Comparison of ENCODE assay signal across 19 cellular contexts in the genomic region with DNA sequence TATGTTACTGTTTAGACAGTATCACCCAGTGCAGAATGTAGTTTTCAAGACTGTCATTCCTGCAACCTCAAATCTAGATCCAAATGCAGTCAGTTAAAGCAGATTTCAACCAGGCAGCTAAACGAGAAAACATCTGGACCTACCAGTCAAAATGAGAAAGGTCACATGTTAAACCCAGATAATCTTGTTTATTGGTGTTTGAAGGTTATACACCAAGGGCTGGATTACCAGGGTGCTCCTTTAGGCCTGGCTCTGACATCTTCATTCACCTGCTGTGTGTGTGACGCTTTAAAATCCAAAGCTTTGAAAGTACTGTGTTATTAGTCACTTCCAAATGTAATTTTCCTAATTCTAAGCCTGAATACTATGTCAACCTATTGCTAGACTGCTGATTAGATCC. TPM values are rescaled to one million over a fixed set of nuclear protein-coding genes. Genes with fewer than 3 reads are reported as not detected.
DNase-seq lines count a peak whose midpoint lies in the region; ATAC-seq and TF ChIP-seq lines count a peak whose summit lies in the region.
"Had no signal": no experiment of that assay in that cellular context is flagged by ENCODE, and none has a peak within 500 bp of the region (broad histone marks: within the 10 kb centered on the region; RNA-seq: fewer than 3 reads in every experiment).

No MANE protein-coding gene starts in this region.

- H4K20me1 ChIP-seq in KMS-11 (ENCODE audit: insufficient read depth), result no peaks in the 10 kb centered on the region

- H2AFZ ChIP-seq in KMS-11 (ENCODE audit: low read depth), result no peak overlapping the region

- POLR2A ChIA-PET in naive thymus-derived CD8-positive, alpha-beta T cell (lab: Charles Lee), result no interaction called here
- POLR2A ChIA-PET in activated CD4-positive, alpha-beta memory T cell treated with anti-CD3 and anti-CD28 coated beads, Interleukin-2, amount 10 ng/mL, durations not matched to agents 7 days and 5 days (lab: Charles Lee), result interaction anchor here (2.6 kb wide), 1 partner anchor 16 kb away, joined by 8 read pairs; no protein-coding TSS in a partner anchor

- TF ChIP-seq CTCF in Calu3 (IDR thresholded peaks at IDR 0.05; ENCODE audit: unreplicated experiment) (no peak), KMS-11 (conservative IDR thresholded peaks at IDR 0.05; ENCODE audit: low read depth, low read length) (no peak), VCaP (conservative IDR thresholded peaks at IDR 0.05) (no peak), brain microvascular endothelial cell (IDR thresholded peaks at IDR 0.05; ENCODE audit: low read depth, low read length, missing control alignments) (no peak)

- H3K27me3 ChIP-seq in KMS-11 (ENCODE audit: insufficient read depth, low read depth) (no peaks in the 10 kb centered on the region), brain microvascular endothelial cell (replicated peaks) (peaks cover 25% of the 10 kb centered on the region)

- H3K27me3 Mint-ChIP-seq in Calu3 (ENCODE audit: unreplicated experiment), result no peaks in the 10 kb centered on the region
- no peaks in the 10 kb centered on the region for H3K27me3 Mint-ChIP-seq in naive thymus-derived CD8-positive, alpha-beta T cell
- H3K27me3 Mint-ChIP-seq in activated CD4-positive, alpha-beta memory T cell treated with anti-CD3 and anti-CD28 coated beads, Interleukin-2, amount 10 ng/mL, durations not matched to agents 7 days and 5 days, result no peaks in the 10 kb centered on the region
- H3K27me3 Mint-ChIP-seq: CD4-positive, alpha-beta memory T cell had no signal

- peaks cover 37% of the 10 kb centered on the region for H3K4me1 Mint-ChIP-seq in Calu3 (ENCODE audit: low read depth, unreplicated experiment)
- peaks cover 37 to 87% (median 80%) of the 10 kb centered on the region in 4 donors for H3K4me1 Mint-ChIP-seq in naive thymus-derived CD8-positive, alpha-beta T cell
- peaks cover 54% of the 10 kb centered on the region for H3K4me1 Mint-ChIP-seq in activated CD4-positive, alpha-beta memory T cell treated with anti-CD3 and anti-CD28 coated beads, Interleukin-2, amount 10 ng/mL, durations not matched to agents 7 days and 5 days

- H3K36me3 ChIP-seq in KMS-11 (ENCODE audit: insufficient read depth), result no peaks in the 10 kb centered on the region
- no peaks in the 10 kb centered on the region for H3K36me3 ChIP-seq in brain microvascular endothelial cell (replicated peaks)
- H3K36me3 ChIP-seq: SJCRH30 had no signal

- peaks cover 95% of the 10 kb centered on the region for H3K4me1 ChIP-seq in KMS-11 (ENCODE audit: low read depth, poor library complexity, severe bottlenecking)

- no peak overlapping the region for H3K27ac Mint-ChIP-seq in Calu3 (ENCODE audit: unreplicated experiment)
- H3K27ac Mint-ChIP-seq in naive thymus-derived CD8-positive, alpha-beta T cell, result peak overlapping the region in 7 of 10 donors; percentile 34 to 97 (median 68)
- no peak overlapping the region for H3K27ac Mint-ChIP-seq in activated CD4-positive, alpha-beta memory T cell treated with anti-CD3 and anti-CD28 coated beads, Interleukin-2, amount 10 ng/mL, durations not matched to agents 7 days and 5 days

- no peak overlapping the region for H3K4me3 ChIP-seq in KMS-11 (IDR thresholded peaks at IDR 0.05; ENCODE audit: insufficient read depth, low read depth, low read length)
- no peak overlapping the region for H3K4me3 ChIP-seq in brain microvascular endothelial cell (ENCODE audit: low read depth, low read length)
- H3K4me3 ChIP-seq: SJCRH30 had no signal

- no peak for ATAC-seq in naive thymus-derived CD8-positive, alpha-beta T cell
- no peak for ATAC-seq in HG03521 (IDR thresholded peaks at IDR 0.05; ENCODE audit: unreplicated experiment)
- ATAC-seq in GM18868 (IDR thresholded peaks at IDR 0.05; ENCODE audit: unreplicated experiment), result no peak

- H3K27ac ChIP-seq in KMS-11 (peak overlapping the region; percentile 76), VCaP (0 out of 2 replicates have a peak overlapping the region, but pooled peaks have one; percentile 1), brain microvascular endothelial cell (no peak overlapping the region)
- H3K27ac ChIP-seq: SJCRH30 had no signal

- no TSS peak for BruUV-seq in Calu3 (replicated peaks; lab: Mats Ljungman, UMichigan)

- H3K36me3 Mint-ChIP-seq in Calu3 (ENCODE audit: insufficient read depth, unreplicated experiment), result peaks cover 6% of the 10 kb centered on the region
- peaks cover 0 to 43% (median 20%) of the 10 kb centered on the region in 3 donors for H3K36me3 Mint-ChIP-seq in naive thymus-derived CD8-positive, alpha-beta T cell
- peaks cover 32% of the 10 kb centered on the region for H3K36me3 Mint-ChIP-seq in activated CD4-positive, alpha-beta memory T cell treated with anti-CD3 and anti-CD28 coated beads, Interleukin-2, amount 10 ng/mL, durations not matched to agents 7 days and 5 days (ENCODE audit: low read depth)

- CTCF ChIA-PET in Calu3 (lab: Charles Lee), result interaction anchor here (0.6 to 23.0 kb wide), 54 partner anchors 5 to 803 kb away, joined by 3 to 1210 read pairs (median 26); a partner anchor contains a TSS
- CTCF ChIA-PET in activated CD4-positive, alpha-beta memory T cell treated with anti-CD3 and anti-CD28 coated beads, Interleukin-2, amount 10 ng/mL, durations not matched to agents 7 days and 5 days (lab: Charles Lee), result interaction anchor here (0.6 kb wide), 1 partner anchor 45 kb away, joined by 3 read pairs; no protein-coding TSS in a partner anchor

- no peak overlapping the region for H3K4me3 Mint-ChIP-seq in Calu3 (ENCODE audit: low read depth, unreplicated experiment)
- no peak overlapping the region for H3K4me3 Mint-ChIP-seq in naive thymus-derived CD8-positive, alpha-beta T cell
- H3K4me3 Mint-ChIP-seq in activated CD4-positive, alpha-beta memory T cell treated with anti-CD3 and anti-CD28 coated beads, Interleukin-2, amount 10 ng/mL, durations not matched to agents 7 days and 5 days, result no peak overlapping the region
- H3K4me3 Mint-ChIP-seq: CD4-positive, alpha-beta memory T cell had no signal

- peak overlapping the region; percentile 55 for H3K4me2 ChIP-seq in KMS-11

- intact Hi-C loops in Calu3 (cut with micrococcal nuclease; ENCODE audit: unreplicated experiment), result no loop called here

- H3K79me2 ChIP-seq in KMS-11 (ENCODE audit: insufficient read depth, low read depth), result peaks cover 86% of the 10 kb centered on the region

- H3K9ac ChIP-seq in KMS-11, result peak overlapping the region; percentile 22; the same call in 1 of the 2 replicates

- peaks cover 3% of the 10 kb centered on the region for H3K9me3 Mint-ChIP-seq in Calu3 (ENCODE audit: low read depth, unreplicated experiment)
- no peaks in the 10 kb centered on the region for H3K9me3 Mint-ChIP-seq in naive thymus-derived CD8-positive, alpha-beta T cell
- no peaks in the 10 kb centered on the region for H3K9me3 Mint-ChIP-seq in activated CD4-positive, alpha-beta memory T cell treated with anti-CD3 and anti-CD28 coated beads, Interleukin-2, amount 10 ng/mL, durations not matched to agents 7 days and 5 days
- H3K9me3 Mint-ChIP-seq: CD4-positive, alpha-beta memory T cell had no signal

- in situ Hi-C loops in brain microvascular endothelial cell (cut with HindIII; ENCODE audit: low pct_ligation_motif_present, low sequenced_read_pairs), result no loop called here

- DNase-seq in Calu3, result peak; percentile 72
- DNase-seq in naive thymus-derived CD8-positive, alpha-beta T cell, result no peak
- no peak for DNase-seq in activated CD4-positive, alpha-beta memory T cell treated with anti-CD3 and anti-CD28 coated beads, Interleukin-2, amount 10 ng/mL, durations not matched to agents 7 days and 5 days
- DNase-seq in brain microvascular endothelial cell, result no peak
- DNase-seq: ACHN; CD4-positive, alpha-beta memory T cell; HCEC 1CT; NCI-H1105; NCI-H187; NCI-H446; RPMI8226; SJCRH30 had no signal

RNA-seq across cellular contexts. Expression of a gene that starts 54.9 kb away (rescaled TPM):
- total RNA-seq in Calu3 (2022), result 30.9 and 41.0 TPM in 2 replicates
- total RNA-seq in naive thymus-derived CD8-positive, alpha-beta T cell, result 100 to 1,000 TPM; 111 to 118 TPM
- 10 to 100 TPM; 18.8 to 59.2 (median 21.5) TPM for polyA plus RNA-seq in naive thymus-derived CD8-positive, alpha-beta T cell
- total RNA-seq in activated CD4-positive, alpha-beta memory T cell treated with anti-CD3 and anti-CD28 coated beads, Interleukin-2, amount 10 ng/mL, durations not matched to agents 7 days and 5 days, result 10 to 100 TPM; 37.9 to 38.2 TPM
- total RNA-seq: HT1080, M059J, SJCRH30 had no signal

RNA-seq across cellular contexts. Expression of a gene that starts 58.8 kb away (rescaled TPM):
- total RNA-seq in Calu3 (2022), result not detected in 2 replicates
- under 1 TPM; 0.38 to 0.49 TPM for total RNA-seq in naive thymus-derived CD8-positive, alpha-beta T cell
- not detected for polyA plus RNA-seq in naive thymus-derived CD8-positive, alpha-beta T cell
- not detected for total RNA-seq in activated CD4-positive, alpha-beta memory T cell treated with anti-CD3 and anti-CD28 coated beads, Interleukin-2, amount 10 ng/mL, durations not matched to agents 7 days and 5 days
- total RNA-seq: Daoy, HT1080, M059J, SJCRH30 had no signal

Comparison
In these comparisons a context has a peak if more than half of its experiments do, and no peak if none do; other contexts are left out.
1. H3K27ac Mint-ChIP-seq: peak in naive thymus-derived CD8-positive, alpha-beta T cell (7 of 10); none in Calu3 (single experiment) and activated CD4-positive, alpha-beta memory T cell treated with anti-CD3 and anti-CD28 coated beads, Interleukin-2, amount 10 ng/mL, durations not matched to agents 7 days and 5 days (single experiment).